Comparison of ENCODE assay signal across 10 cellular contexts in the genomic region with DNA sequence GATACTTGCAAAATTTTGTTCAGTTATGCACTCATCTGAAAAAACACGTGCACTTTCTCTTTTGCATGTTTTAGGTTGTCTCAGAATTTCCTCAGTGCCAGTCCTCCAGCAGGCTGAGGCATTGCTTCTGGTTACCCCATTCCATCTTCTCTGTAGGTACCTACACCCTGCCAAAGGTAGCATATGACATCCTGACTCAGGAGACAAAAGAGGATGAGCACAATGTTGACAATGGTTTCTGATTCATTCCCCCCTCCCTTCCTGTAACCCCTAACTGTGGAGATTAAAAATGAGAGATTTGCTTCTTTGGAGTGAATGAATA.
DNase-seq lines count a peak whose midpoint lies in the region; ATAC-seq and TF ChIP-seq lines count a peak whose summit lies in the region.
"Had no signal": no experiment of that assay in that cellular context is flagged by ENCODE, and none has a peak within 500 bp of the region (broad histone marks: within the 10 kb centered on the region; RNA-seq: fewer than 3 reads in every experiment).

No MANE protein-coding gene starts in this region.

- intact Hi-C loops in ovary (cut with DNase I), result no loop called here

- TF ChIP-seq POLR2A in ovary (IDR thresholded peaks at IDR 0.05), result no peak

- no peaks in the 10 kb centered on the region for H3K27me3 ChIP-seq in ovary
- H3K27me3 ChIP-seq: body of pancreas had no signal

- H3K27ac ChIP-seq in ovary, result no peak overlapping the region
- H3K27ac ChIP-seq: epithelial cell of prostate had no signal

- ATAC-seq in GM18508 (IDR thresholded peaks at IDR 0.05; ENCODE audit: insufficient read depth, unreplicated experiment) (peak; percentile 44), GM21515 (IDR thresholded peaks at IDR 0.05; ENCODE audit: unreplicated experiment) (peak; percentile 67), HG03159 (IDR thresholded peaks at IDR 0.05; ENCODE audit: unreplicated experiment) (peak; percentile 52), GM19467 (IDR thresholded peaks at IDR 0.05; ENCODE audit: unreplicated experiment) (no peak)
- ATAC-seq: body of pancreas had no signal

- H3K9me3 ChIP-seq in ovary, result no peaks in the 10 kb centered on the region
- H3K9me3 ChIP-seq: body of pancreas had no signal

- H3K4me3 ChIP-seq in ovary, result no peak overlapping the region
- H3K4me3 ChIP-seq: body of pancreas had no signal

- no peak for TF ChIP-seq EP300 in ovary (IDR thresholded peaks at IDR 0.05)

- no peaks in the 10 kb centered on the region for H3K36me3 ChIP-seq in ovary

- no peaks in the 10 kb centered on the region for H3K4me1 ChIP-seq in ovary (ENCODE audit: insufficient read depth)
- H3K4me1 ChIP-seq: body of pancreas had no signal

- DNase-seq in cerebellar cortex (ENCODE audit: low spot score) (peak; percentile 70), HPDE6-E6E7 (ENCODE audit: extremely low spot score) (no peak), inferior parietal cortex (ENCODE audit: extremely low spot score) (no peak), ovary (no peak)
- DNase-seq: body of pancreas had no signal

- 0 to 7% (median 1%) methylated on average over 1 of the region's 1 CpG for WGBS in ovary, 3 donors

- no peak for TF ChIP-seq CTCF in ovary (IDR thresholded peaks at IDR 0.05)
